In the genomic region with DNA sequence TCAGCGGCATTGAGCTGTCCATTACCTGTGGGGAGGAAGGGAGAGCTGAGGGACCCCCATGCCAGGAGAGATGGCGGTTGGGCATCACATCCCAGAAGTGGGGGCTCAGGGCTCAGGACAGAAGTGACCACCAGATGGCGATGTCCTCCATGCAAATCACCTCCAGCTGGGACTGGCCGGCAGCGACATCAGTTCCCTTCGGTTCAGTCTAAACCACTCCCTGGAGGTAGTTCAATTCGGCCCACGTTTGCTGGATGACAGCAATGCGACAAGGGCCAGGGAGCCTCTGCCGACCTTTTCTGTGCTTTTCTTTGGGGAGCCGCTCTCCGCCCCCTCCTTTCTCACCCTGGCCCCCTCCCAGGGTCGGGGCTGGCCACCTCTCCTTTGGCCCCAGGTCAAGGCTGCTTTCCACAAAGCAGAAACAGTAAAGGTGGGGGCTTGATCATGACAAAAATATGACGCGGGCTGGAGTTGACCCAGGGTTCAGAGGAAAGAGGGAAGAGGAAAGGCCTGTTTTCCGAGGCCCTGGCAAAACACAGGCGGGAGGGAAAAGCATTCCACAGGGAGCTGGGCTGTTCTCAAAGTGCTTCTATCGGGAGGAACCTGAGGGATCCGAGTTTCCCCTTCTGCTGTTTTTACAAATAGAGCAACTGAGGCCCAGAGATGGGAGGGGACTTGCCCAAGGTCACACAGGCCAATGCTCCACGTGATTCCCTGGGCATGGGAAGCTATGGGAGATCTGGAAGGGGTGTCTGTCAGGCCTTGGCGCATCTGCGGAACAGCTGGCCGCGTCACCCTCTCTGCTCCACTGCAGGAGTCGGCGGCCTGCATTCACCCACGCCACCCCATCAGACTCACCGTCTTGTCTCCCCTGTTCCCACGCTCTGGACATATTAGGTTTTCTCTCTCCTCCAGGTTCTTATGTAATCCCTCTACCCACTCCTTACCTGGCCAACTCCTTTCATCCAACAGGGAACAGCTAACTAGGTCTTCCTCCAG, we compare ENCODE assay signal across 8 cellular contexts. TPM values are rescaled to one million over a fixed set of nuclear protein-coding genes. Genes with fewer than 3 reads are reported as not detected.
DNase-seq lines count a peak whose midpoint lies in the region; ATAC-seq, FAIRE-seq and TF ChIP-seq lines count a peak whose summit lies in the region.

No MANE protein-coding gene starts in this region.

- WGBS in small intestine, 3 donors, result 45 to 49% (median 47%) methylated on average over 29 of the region's 29 CpGs

- DNase-seq in EL (peak; percentile 84), M059J (ENCODE audit: low read depth) (peak; percentile 76), breast epithelium (ENCODE audit: low spot score in 2 of 2) (peak; percentile 89 to 91), immature natural killer cell (peak; percentile 31 to 41 (median 35)), small intestine (peak; percentile 72)

- H3K9me3 Mint-ChIP-seq in immature natural killer cell, result no peaks in the 10 kb centered on the region

- peak; percentile 87 for TF ChIP-seq CTCF in VCaP (conservative IDR thresholded peaks at IDR 0.05)
- TF ChIP-seq CTCF in breast epithelium (IDR thresholded peaks at IDR 0.05), result peak; percentile 92 to 98 (median 97)

- H3K27ac ChIP-seq in VCaP, result no peak overlapping the region
- H3K27ac ChIP-seq in breast epithelium, result peak overlapping the region; percentile 73 to 87
- peak overlapping the region in 1 of 2 donors; percentile 48 for H3K27ac ChIP-seq in small intestine (ENCODE audit: low read depth in 1 of 2, low read length in 1 of 2)

- H3K4me1 ChIP-seq in breast epithelium (peaks cover 10 to 23% of the 10 kb centered on the region in 2 donors), small intestine (ENCODE audit: control insufficient read depth in 2 of 2, insufficient read depth in 1 of 2, low read depth in 1 of 2, low read length in 1 of 2) (no peaks in the 10 kb centered on the region)

- H3K27me3 Mint-ChIP-seq in immature natural killer cell (ENCODE audit: low read depth in 3 of 3), result peaks cover 1 to 3% (median 3%) of the 10 kb centered on the region in 3 donors

- intact Hi-C loops in breast epithelium (cut with DNase I; ENCODE audit: low total_unique reads), result no loop called here

- H3K27ac Mint-ChIP-seq in immature natural killer cell, result no peak overlapping the region

- ATAC-seq in GM18907 (IDR thresholded peaks at IDR 0.05; ENCODE audit: unreplicated experiment) (no peak), GM21825 (IDR thresholded peaks at IDR 0.05; ENCODE audit: unreplicated experiment) (no peak)

- H3K36me3 ChIP-seq in breast epithelium (no peaks in the 10 kb centered on the region), small intestine (ENCODE audit: control insufficient read depth in 2 of 2, insufficient read depth in 2 of 2, low read length in 2 of 2) (no peaks in the 10 kb centered on the region)

- no peak overlapping the region for H3K4me3 Mint-ChIP-seq in immature natural killer cell

- peak overlapping the region in 1 of 3 donors; percentile 52 for H3K4me3 ChIP-seq in breast epithelium
- H3K4me3 ChIP-seq in small intestine (ENCODE audit: low read depth in 1 of 2, low read length in 2 of 2), result no peak overlapping the region

- H3K4me1 Mint-ChIP-seq in immature natural killer cell, result no peaks in the 10 kb centered on the region

- FAIRE-seq in small intestine (lab: Jason Lieb, UNC), result no peak

- no peak for TF ChIP-seq POLR2A in breast epithelium (IDR thresholded peaks at IDR 0.05)

- H3K27me3 ChIP-seq in breast epithelium (no peaks in the 10 kb centered on the region), small intestine (ENCODE audit: control insufficient read depth in 2 of 2, insufficient read depth in 2 of 2, low read length in 2 of 2) (no peaks in the 10 kb centered on the region)

- no peaks in the 10 kb centered on the region for H3K36me3 Mint-ChIP-seq in immature natural killer cell

- H3K9me3 ChIP-seq in breast epithelium (no peaks in the 10 kb centered on the region), small intestine (ENCODE audit: control insufficient read depth, low read depth) (no peaks in the 10 kb centered on the region)

RNA-seq across cellular contexts. Expression of gene FBXO7, which starts 54.7 kb away (rescaled TPM):
- total RNA-seq in M059J (2014; rRNA removed; shearing (Covaris generic)), result 84.5 and 91.6 TPM in 2 replicates
- total RNA-seq in breast epithelium, result 100 to 1,000 TPM in 2 of 3 donors, 10 to 100 TPM in 1; 73.7 to 119 (median 107) TPM
- 100 to 1,000 TPM; 134 to 272 (median 175) TPM for polyA plus RNA-seq in immature natural killer cell
- 100 to 1,000 TPM in 1 of 3 donors, 10 to 100 TPM in 2; 61.6 to 100 (median 79.4) TPM for polyA plus RNA-seq in small intestine

Comparison
In these comparisons a context has a peak if more than half of its experiments do, and no peak if none do; other contexts are left out.
1. DNase-seq: peak in every context shown above with its lines; median percentile 90 in breast epithelium; 84 in EL; 76 in M059J; 72 in small intestine; 35 in immature natural killer cell.